ENCODE assay signal across 22 cellular contexts in genomic region chr10:17282311-17282710, GRCh38.
"Had no signal": no experiment of that assay in that cellular context is flagged by ENCODE, and none has a peak within 500 bp of the region (broad histone marks: within the 10 kb centered on the region; RNA-seq: fewer than 3 reads in every experiment).

No MANE protein-coding gene starts in this region.

- H3K27me3 ChIP-seq: esophagus muscularis mucosa, gastrocnemius medialis, left lung had no signal

- H3K27ac ChIP-seq: coronary artery, dorsolateral prefrontal cortex, esophagus muscularis mucosa, foreskin keratinocyte, gastrocnemius medialis, heart right ventricle, left lung, lower lobe of right lung had no signal

- H3K4me1 ChIP-seq: esophagus muscularis mucosa, foreskin keratinocyte, gastrocnemius medialis, heart right ventricle, left lung, lower lobe of right lung had no signal

- FAIRE-seq: colon, endothelial cell of umbilical vein, islet of Langerhans, keratinocyte had no signal

- H3K9me3 ChIP-seq: gastrocnemius medialis had no signal

- DNase-seq: dermis blood vessel endothelial cell; dorsolateral prefrontal cortex; effector CD4-positive, alpha-beta T cell; effector memory CD4-positive, alpha-beta T cell; foreskin keratinocyte; gastrocnemius medialis; glutamatergic neuron; head of caudate nucleus; heart right ventricle; hippocampal formation; left cardiac atrium; left lung; left ventricle myocardium superior; lower lobe of right lung; mesenchymal stem cell; midbrain had no signal

- ATAC-seq: foreskin keratinocyte, gastrocnemius medialis, heart right ventricle, left cardiac atrium, left lung, left ventricle myocardium superior, lower lobe of right lung had no signal

- H3K4me3 ChIP-seq: coronary artery, dorsolateral prefrontal cortex, esophagus muscularis mucosa, gastrocnemius medialis, heart right ventricle, left lung, lower lobe of right lung had no signal

- H3K36me3 ChIP-seq: esophagus muscularis mucosa, gastrocnemius medialis, heart right ventricle, left lung, lower lobe of right lung had no signal
